Comparison of ENCODE assay signal across 25 cellular contexts in genomic region chr1:160874935-160875334, GRCh38. TPM values are rescaled to one million over a fixed set of nuclear protein-coding genes. Genes with fewer than 3 reads are reported as not detected.
DNase-seq lines count a peak whose midpoint lies in the region; ATAC-seq, FAIRE-seq and TF ChIP-seq lines count a peak whose summit lies in the region.
"Had no signal": no experiment of that assay in that cellular context is flagged by ENCODE, and none has a peak within 500 bp of the region (broad histone marks: within the 10 kb centered on the region; RNA-seq: fewer than 3 reads in every experiment).

No MANE protein-coding gene starts in this region.

- no peak for FAIRE-seq in bronchial epithelial cell (lab: Jason Lieb, UNC)
- FAIRE-seq: astrocyte, GM19239, HTR-8/SVneo had no signal

- H3K4me3 ChIP-seq in breast epithelium = no peak overlapping the region
- no peak overlapping the region for H3K4me3 ChIP-seq in PC-3 (ENCODE audit: low read length)
- H3K4me3 ChIP-seq in bronchial epithelial cell (ENCODE audit: low read depth, low read length) = no peak overlapping the region
- H3K4me3 ChIP-seq: left ventricle myocardium inferior, ovary, sigmoid colon had no signal

- no peak for TF ChIP-seq POLR2A in breast epithelium (IDR thresholded peaks at IDR 0.05)

- no peaks in the 10 kb centered on the region for H3K27me3 Mint-ChIP-seq in MCF 10A (ENCODE audit: insufficient read depth, unreplicated experiment)
- H3K27me3 Mint-ChIP-seq: naive thymus-derived CD8-positive, alpha-beta T cell had no signal

- no peaks in the 10 kb centered on the region for H3K27me3 ChIP-seq in breast epithelium
- no peaks in the 10 kb centered on the region for H3K27me3 ChIP-seq in PC-3 (ENCODE audit: low read length)
- H3K27me3 ChIP-seq in bronchial epithelial cell (ENCODE audit: control insufficient read depth, insufficient read depth, low read length) = no peaks in the 10 kb centered on the region
- H3K27me3 ChIP-seq: ovary, sigmoid colon had no signal

- H3K36me3 Mint-ChIP-seq in MCF 10A (ENCODE audit: insufficient read depth, unreplicated experiment) = no peaks in the 10 kb centered on the region
- H3K36me3 Mint-ChIP-seq: CD4-positive, alpha-beta memory T cell; mesothelial cell of epicardium; naive thymus-derived CD8-positive, alpha-beta T cell had no signal

- CTCF ChIA-PET in MCF 10A (lab: Yijun Ruan, JAX) (interaction anchor here (1.0 kb wide), 1 partner anchor 48 kb away, joined by 3 read pairs; no protein-coding TSS in a partner anchor), PC-3 (lab: Charles Lee) (no interaction called here)

- POLR2A ChIA-PET in MCF 10A (lab: Yijun Ruan, JAX) (no interaction called here), PC-3 (lab: Charles Lee; ENCODE audit: unreplicated experiment) (no interaction called here)

- H3K27ac Mint-ChIP-seq in MCF 10A (ENCODE audit: low read depth, unreplicated experiment) = no peak overlapping the region
- H3K27ac Mint-ChIP-seq: mesothelial cell of epicardium had no signal

- no peak overlapping the region for H2AFZ ChIP-seq in PC-3 (ENCODE audit: low read length)

- no peak overlapping the region for H3K9ac ChIP-seq in PC-3 (ENCODE audit: low read length)
- H3K9ac ChIP-seq: KMS-11 had no signal

- H3F3A ChIP-seq in PC-3 (ENCODE audit: low read length, unreplicated experiment) = no peaks in the 10 kb centered on the region

- H3K27ac ChIP-seq in breast epithelium (no peak overlapping the region), PC-3 (ENCODE audit: low read length) (no peak overlapping the region)
- H3K27ac ChIP-seq: KMS-11, left ventricle myocardium inferior, ovary, sigmoid colon had no signal

- H4K20me1 ChIP-seq in PC-3 (ENCODE audit: low read length) = no peaks in the 10 kb centered on the region

- H3K36me3 ChIP-seq in breast epithelium (no peaks in the 10 kb centered on the region), PC-3 (ENCODE audit: low read depth, low read length) (no peaks in the 10 kb centered on the region), bronchial epithelial cell (ENCODE audit: control insufficient read depth, insufficient read depth, low read length) (no peaks in the 10 kb centered on the region)
- H3K36me3 ChIP-seq: left ventricle myocardium inferior, ovary, sigmoid colon had no signal

- H3K79me2 ChIP-seq in PC-3 (ENCODE audit: low read length) = no peaks in the 10 kb centered on the region

- peaks cover 6% of the 10 kb centered on the region for H3K4me1 Mint-ChIP-seq in MCF 10A (ENCODE audit: insufficient read depth, unreplicated experiment)
- H3K4me1 Mint-ChIP-seq: mesothelial cell of epicardium had no signal

- peak; percentile 73 for ATAC-seq in PC-3
- ATAC-seq in stimulated activated naive CD8-positive, alpha-beta T cell treated with anti-CD3 and anti-CD28 coated beads, Interleukin-15, Interleukin-2, amounts not matched to agents 100 U/mL and 50 U/mL, for 24 hours = peak; percentile 90
- ATAC-seq in GM21447 (IDR thresholded peaks at IDR 0.05; ENCODE audit: unreplicated experiment) = no peak

- intact Hi-C loops in MCF 10A (cut with micrococcal nuclease) (no loop called here), breast epithelium (cut with DNase I; ENCODE audit: low total_unique reads) (loop anchor here (10.0 kb wide), 1 partner anchor 1620 kb away; the partner anchor contains the start of gene UHMK1), PC-3 (cut with micrococcal nuclease) (no loop called here)

- no TSS peak for BruUV-seq in MCF 10A (replicated peaks; lab: Mats Ljungman, UMichigan)
- no TSS peak for BruUV-seq in PC-3 (replicated peaks; lab: Mats Ljungman, UMichigan)

- H3K4me2 ChIP-seq in PC-3 (ENCODE audit: low read length) = no peak overlapping the region
- H3K4me2 ChIP-seq: KMS-11 had no signal

- DNase-seq in MCF 10A (ENCODE audit: unreplicated experiment) = peak; percentile 41
- DNase-seq in breast epithelium (ENCODE audit: low spot score in 2 of 2) = no peak
- DNase-seq in PC-3 = peak; percentile 58
- DNase-seq in bronchial epithelial cell (ENCODE audit: low read depth) = peak; percentile 39
- DNase-seq in stimulated activated naive CD8-positive, alpha-beta T cell treated with anti-CD3 and anti-CD28 coated beads, Interleukin-15, Interleukin-2, amounts not matched to agents 100 U/mL and 50 U/mL, for 24 hours = no peak
- no peak for DNase-seq in Kasumi-1 (lab: John Stamatoyannopoulos, UW)
- no peak for DNase-seq in NCI-H1092 treated with DMSO at 0.1 percent for 48 hours (lab: John Stamatoyannopoulos, UW)
- DNase-seq: activated CD4-positive, CD25-positive, alpha-beta regulatory T cell; CD4-positive, alpha-beta memory T cell; erythroblast; foreskin fibroblast; left ventricle myocardium inferior; naive thymus-derived CD8-positive, alpha-beta T cell; NCI-H187; NCI-H69; ovary; sigmoid colon; stimulated activated naive CD4-positive, alpha-beta T cell; T1000 had no signal

- H3K9me3 ChIP-seq in breast epithelium = no peaks in the 10 kb centered on the region
- no peaks in the 10 kb centered on the region for H3K9me3 ChIP-seq in PC-3 (ENCODE audit: low read length)
- H3K9me3 ChIP-seq: left ventricle myocardium inferior, ovary, sigmoid colon had no signal

- no peak overlapping the region for H3K4me3 Mint-ChIP-seq in MCF 10A (ENCODE audit: unreplicated experiment)
- H3K4me3 Mint-ChIP-seq: CD4-positive, alpha-beta memory T cell; mesothelial cell of epicardium; naive thymus-derived CD8-positive, alpha-beta T cell had no signal

- no peak for TF ChIP-seq CTCF in MCF 10A (IDR thresholded peaks at IDR 0.05; ENCODE audit: unreplicated experiment)
- TF ChIP-seq CTCF in breast epithelium (IDR thresholded peaks at IDR 0.05) = no peak
- no peak for TF ChIP-seq CTCF in PC-3 (conservative IDR thresholded peaks at IDR 0.05; ENCODE audit: low read depth, low read length)
- TF ChIP-seq CTCF in bronchial epithelial cell (IDR thresholded peaks at IDR 0.05; ENCODE audit: insufficient read depth, low read length, severe bottlenecking) = no peak

- H3K9me3 Mint-ChIP-seq in MCF 10A (ENCODE audit: unreplicated experiment) = no peaks in the 10 kb centered on the region
- H3K9me3 Mint-ChIP-seq: CD4-positive, alpha-beta memory T cell; naive thymus-derived CD8-positive, alpha-beta T cell had no signal

- no peaks in the 10 kb centered on the region for H3K9me2 ChIP-seq in PC-3 (replicated peaks; ENCODE audit: low read length)

- H3K4me1 ChIP-seq in breast epithelium = no peaks in the 10 kb centered on the region
- H3K4me1 ChIP-seq in PC-3 (ENCODE audit: insufficient read depth, low read length) = peaks cover 7% of the 10 kb centered on the region; the same call in 1 of the 2 replicates
- H3K4me1 ChIP-seq: left ventricle myocardium inferior, sigmoid colon had no signal

RNA-seq across cellular contexts. Expression of gene ITLN1, which starts 10.0 kb away (rescaled TPM):
- not detected in 2 replicates for total RNA-seq in MCF 10A (2022)
- 100 to 1,000 TPM in 1 of 3 donors, 1 to 10 TPM in 1, under 1 TPM in 1; 0.96 to 938 (median 2.0) TPM for total RNA-seq in breast epithelium
- not detected in 2 replicates for total RNA-seq in PC-3 (2014; rRNA removed)
- not detected in 2 replicates for total RNA-seq in bronchial epithelial cell
- total RNA-seq: astrocyte; CD4-positive, alpha-beta memory T cell; mesothelial cell of epicardium; naive thymus-derived CD8-positive, alpha-beta T cell had no signal

RNA-seq across cellular contexts. Expression of gene CD244, which starts 12.2 kb away (rescaled TPM):
- total RNA-seq in MCF 10A (2022) = not detected in 2 replicates
- 1 to 10 TPM in 1 of 3 donors, under 1 TPM in 2; 0.64 to 1.6 (median 0.66) TPM for total RNA-seq in breast epithelium
- total RNA-seq in PC-3 (2014; rRNA removed) = not detected in 2 replicates
- under 0.01 TPM in 2 replicates for total RNA-seq in bronchial epithelial cell
- total RNA-seq: astrocyte; CD4-positive, alpha-beta memory T cell; mesothelial cell of epicardium had no signal

Comparison
In these comparisons a context has a peak if more than half of its experiments do, and no peak if none do; other contexts are left out.
1. DNase-seq: peak in MCF 10A (single experiment), PC-3 (single experiment) and bronchial epithelial cell (single experiment); none in breast epithelium (0 of 2), stimulated activated naive CD8-positive, alpha-beta T cell treated with anti-CD3 and anti-CD28 coated beads, Interleukin-15, Interleukin-2, amounts not matched to agents 100 U/mL and 50 U/mL, for 24 hours (single experiment), Kasumi-1 (0 of 2) and NCI-H1092 treated with DMSO at 0.1 percent for 48 hours (single experiment).